Comparison of ENCODE assay signal across 16 cellular contexts in the genomic region with DNA sequence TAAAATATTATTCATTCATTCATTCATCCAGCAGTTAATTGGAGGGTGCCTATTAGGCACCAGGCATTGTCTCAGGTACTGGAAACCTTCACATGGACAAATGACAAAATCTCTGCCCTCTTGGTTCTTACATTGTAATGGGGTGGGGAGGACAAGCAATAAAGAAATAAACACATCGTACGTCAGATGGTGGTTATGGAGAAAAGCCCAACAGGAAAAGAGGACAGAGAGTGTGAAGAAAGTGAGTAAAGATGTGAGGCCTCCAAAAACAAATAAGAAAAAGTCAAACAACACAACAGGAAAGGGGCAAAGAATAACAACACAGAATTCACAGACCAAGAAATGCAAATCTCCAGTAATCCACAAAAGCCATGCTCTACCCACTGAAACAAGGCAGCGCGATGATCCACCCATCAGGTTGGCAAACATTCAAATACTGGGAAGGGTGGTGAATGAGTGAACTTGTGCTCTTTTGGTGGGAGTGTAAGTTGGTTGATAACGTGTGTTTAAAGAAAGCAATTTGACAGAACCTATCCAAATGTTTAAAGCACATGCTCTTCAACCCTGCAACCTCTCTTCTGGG. TPM values are rescaled to one million over a fixed set of nuclear protein-coding genes. Genes with fewer than 3 reads are reported as not detected.
A peak's percentile ranks its signal among the peaks of the same experiment; 100 is the strongest.
DNase-seq lines count a peak whose midpoint lies in the region; ATAC-seq lines count a peak whose summit lies in the region.
"Had no signal": no experiment of that assay in that cellular context is flagged by ENCODE, and none has a peak within 500 bp of the region (broad histone marks: within the 10 kb centered on the region; RNA-seq: fewer than 3 reads in every experiment).

No MANE protein-coding gene starts in this region.

- H3K4me1 ChIP-seq in right cardiac atrium (ENCODE audit: control insufficient read depth, insufficient read depth, low read length) = no peaks in the 10 kb centered on the region
- H3K4me1 ChIP-seq: uterus had no signal

- ATAC-seq in T-cell (replicated peaks in 1 of 4) (no peak), right cardiac atrium (no peak)
- ATAC-seq in stimulated activated naive B cell treated with anti-CD40 and anti-IgM and Interleukin-4, amounts not matched to agents 10 μg/mL and 1 μg/mL and 100 μg/mL, for 72 hours (replicated peaks) = no peak

- CTCF ChIA-PET in T-cell (lab: Charles Lee) = interaction anchor here in 1 of 2 donors (1.0 to 1.1 kb wide), 3 partner anchors 13 to 24 kb away, joined by 3 to 6 read pairs (median 5); a partner anchor contains a TSS

- POLR2A ChIA-PET in T-cell (lab: Charles Lee) = interaction anchor here in 1 of 2 donors (0.6 kb wide), 1 partner anchor 79 kb away, joined by 5 read pairs; no protein-coding TSS in a partner anchor

- no peaks in the 10 kb centered on the region for H3K27me3 Mint-ChIP-seq in activated naive CD4-positive, alpha-beta T cell treated with anti-CD3 and anti-CD28 coated beads, Interleukin-2, amount 50 U/mL, for 24 hours
- no peaks in the 10 kb centered on the region for H3K27me3 Mint-ChIP-seq in T-cell
- H3K27me3 Mint-ChIP-seq in stimulated activated naive B cell treated with anti-CD40 and anti-IgM and Interleukin-4, amounts not matched to agents 10 μg/mL and 1 μg/mL and 100 μg/mL, for 72 hours = no peaks in the 10 kb centered on the region

- no peaks in the 10 kb centered on the region for H3K36me3 Mint-ChIP-seq in activated naive CD4-positive, alpha-beta T cell treated with anti-CD3 and anti-CD28 coated beads, Interleukin-2, amount 50 U/mL, for 24 hours
- no peaks in the 10 kb centered on the region for H3K36me3 Mint-ChIP-seq in T-cell
- H3K36me3 Mint-ChIP-seq in stimulated activated naive B cell treated with anti-CD40 and anti-IgM and Interleukin-4, amounts not matched to agents 10 μg/mL and 1 μg/mL and 100 μg/mL, for 72 hours = peaks cover 3 to 10% of the 10 kb centered on the region in 2 donors

- DNase-seq in activated naive CD4-positive, alpha-beta T cell treated with Interleukin-2 at 50 U/mL for 16 hours = no peak
- no peak for DNase-seq in T-cell
- peak; percentile 1 for DNase-seq in effector CD4-positive, alpha-beta T cell
- no peak for DNase-seq in stimulated activated naive B cell treated with anti-CD40 and anti-IgM and Interleukin-4, amounts not matched to agents 10 μg/mL and 1 μg/mL and 100 μg/mL, for 72 hours
- DNase-seq in A172 (ENCODE audit: low spot score) = no peak
- no peak for DNase-seq in right cardiac atrium
- no peak for DNase-seq in DMS153 (lab: John Stamatoyannopoulos, UW)
- DNase-seq: activated CD8-positive, alpha-beta memory T cell treated with anti-CD3 and anti-CD28 coated beads, Interleukin-2, amount 50 U/mL, for 48 hours; GM23248; mesendoderm; NCI-H1694; SHP77 treated with DMSO at 0.1 percent for 48 hours; uterus had no signal

- no peaks in the 10 kb centered on the region for H3K27me3 ChIP-seq in right cardiac atrium (ENCODE audit: control insufficient read depth, insufficient read depth)
- H3K27me3 ChIP-seq: uterus had no signal

- H3K27ac Mint-ChIP-seq in activated naive CD4-positive, alpha-beta T cell treated with anti-CD3 and anti-CD28 coated beads, Interleukin-2, amount 50 U/mL, for 24 hours = peak overlapping the region; percentile 78
- peak overlapping the region; percentile 82 to 86 for H3K27ac Mint-ChIP-seq in T-cell
- peak overlapping the region; percentile 99 for H3K27ac Mint-ChIP-seq in stimulated activated naive B cell treated with anti-CD40 and anti-IgM and Interleukin-4, amounts not matched to agents 10 μg/mL and 1 μg/mL and 100 μg/mL, for 72 hours

- no peak overlapping the region for H3K27ac ChIP-seq in right cardiac atrium (ENCODE audit: low read length)
- H3K27ac ChIP-seq: GM23248, KMS-11, uterus had no signal

- H3K4me1 Mint-ChIP-seq in activated naive CD4-positive, alpha-beta T cell treated with anti-CD3 and anti-CD28 coated beads, Interleukin-2, amount 50 U/mL, for 24 hours = peaks cover 81% of the 10 kb centered on the region
- peaks cover 68 to 78% (median 75%) of the 10 kb centered on the region in 3 donors for H3K4me1 Mint-ChIP-seq in T-cell
- peaks cover 64 to 71% of the 10 kb centered on the region in 2 donors for H3K4me1 Mint-ChIP-seq in stimulated activated naive B cell treated with anti-CD40 and anti-IgM and Interleukin-4, amounts not matched to agents 10 μg/mL and 1 μg/mL and 100 μg/mL, for 72 hours

- H3K9me3 Mint-ChIP-seq in activated naive CD4-positive, alpha-beta T cell treated with anti-CD3 and anti-CD28 coated beads, Interleukin-2, amount 50 U/mL, for 24 hours = no peaks in the 10 kb centered on the region
- H3K9me3 Mint-ChIP-seq in T-cell = peaks cover 0 to 4% (median 2%) of the 10 kb centered on the region in 3 donors
- H3K9me3 Mint-ChIP-seq in stimulated activated naive B cell treated with anti-CD40 and anti-IgM and Interleukin-4, amounts not matched to agents 10 μg/mL and 1 μg/mL and 100 μg/mL, for 72 hours = peaks cover 7% of the 10 kb centered on the region in 2 donors

- intact Hi-C loops in right cardiac atrium (cut with DNase I) = no loop called here

- H3K4me3 ChIP-seq in right cardiac atrium (ENCODE audit: low read length) = no peak overlapping the region
- H3K4me3 ChIP-seq: GM23248, uterus had no signal

- H3K9me3 ChIP-seq in right cardiac atrium (ENCODE audit: control insufficient read depth, low read length) = no peaks in the 10 kb centered on the region
- H3K9me3 ChIP-seq: uterus had no signal

- 36% methylated on average over 5 of the region's 5 CpGs for WGBS in right cardiac atrium

- peak overlapping the region; percentile 63 for H3K4me3 Mint-ChIP-seq in activated naive CD4-positive, alpha-beta T cell treated with anti-CD3 and anti-CD28 coated beads, Interleukin-2, amount 50 U/mL, for 24 hours
- H3K4me3 Mint-ChIP-seq in T-cell = peak overlapping the region in 1 of 3 donors; percentile 5
- H3K4me3 Mint-ChIP-seq in stimulated activated naive B cell treated with anti-CD40 and anti-IgM and Interleukin-4, amounts not matched to agents 10 μg/mL and 1 μg/mL and 100 μg/mL, for 72 hours = no peak overlapping the region

RNA-seq across cellular contexts. Expression of a gene that starts 16.6 kb away (rescaled TPM):
- total RNA-seq in T-cell (100 to 1,000 TPM in 2 of 5 donors, 10 to 100 TPM in 3; 37.2 to 437 (median 54.0) TPM), right cardiac atrium (1 to 10 TPM; 1.2 to 2.6 (median 1.4) TPM)
- 0.05 TPM in 1 of 2 replicates, not detected in the other for total RNA-seq in A172 (2014; rRNA removed; shearing (Covaris generic))
- 2.2 TPM for polyA plus RNA-seq in right cardiac atrium

RNA-seq across cellular contexts. Expression of a gene that starts 23.6 kb away (rescaled TPM):
- total RNA-seq in T-cell (10 to 100 TPM in 1 of 5 donors, 1 to 10 TPM in 4; 1.2 to 10.4 (median 1.4) TPM), right cardiac atrium (not detected)
- not detected in 2 replicates for total RNA-seq in A172 (2014; rRNA removed; shearing (Covaris generic))
- polyA plus RNA-seq in right cardiac atrium = not detected
- total RNA-seq: Daoy, GM23248, uterus had no signal
- polyA plus RNA-seq: GM23248 had no signal

RNA-seq across cellular contexts. Expression of a gene that starts 45.5 kb away (rescaled TPM):
- total RNA-seq in T-cell = under 1 TPM; 0.13 to 0.77 (median 0.18) TPM
- not detected in 2 replicates for total RNA-seq in A172 (2014; rRNA removed; shearing (Covaris generic))
- total RNA-seq in right cardiac atrium = under 1 TPM; 0.11 to 0.91 (median 0.66) TPM
- polyA plus RNA-seq in right cardiac atrium = 2.2 TPM
- total RNA-seq: Daoy, GM23248 had no signal
- polyA plus RNA-seq: GM23248 had no signal

RNA-seq across cellular contexts. Expression of a gene that starts 46.8 kb away (rescaled TPM):
- total RNA-seq in T-cell (10 to 100 TPM; 65.0 to 95.3 (median 84.4) TPM), right cardiac atrium (100 to 1,000 TPM; 142 to 184 (median 156) TPM)
- total RNA-seq in A172 (2014; rRNA removed; shearing (Covaris generic)) = 191 and 196 TPM in 2 replicates
- polyA plus RNA-seq in right cardiac atrium = 61.9 TPM

Comparison
In these comparisons a context has a peak if more than half of its experiments do, and no peak if none do; other contexts are left out.
1. RNA of a gene that starts 16.6 kb away (total RNA-seq): 37.2 to 437 TPM in T-cell; 1.2 to 2.6 TPM in right cardiac atrium and 0.05 TPM in A172; every median in the first group is over 10 times any median in the second.
2. Peak in every context shown above with its lines, with median percentiles within 50 percentile points of each other: H3K27ac Mint-ChIP-seq.